9 cellular contexts compared by ENCODE assay signal in the genomic region with DNA sequence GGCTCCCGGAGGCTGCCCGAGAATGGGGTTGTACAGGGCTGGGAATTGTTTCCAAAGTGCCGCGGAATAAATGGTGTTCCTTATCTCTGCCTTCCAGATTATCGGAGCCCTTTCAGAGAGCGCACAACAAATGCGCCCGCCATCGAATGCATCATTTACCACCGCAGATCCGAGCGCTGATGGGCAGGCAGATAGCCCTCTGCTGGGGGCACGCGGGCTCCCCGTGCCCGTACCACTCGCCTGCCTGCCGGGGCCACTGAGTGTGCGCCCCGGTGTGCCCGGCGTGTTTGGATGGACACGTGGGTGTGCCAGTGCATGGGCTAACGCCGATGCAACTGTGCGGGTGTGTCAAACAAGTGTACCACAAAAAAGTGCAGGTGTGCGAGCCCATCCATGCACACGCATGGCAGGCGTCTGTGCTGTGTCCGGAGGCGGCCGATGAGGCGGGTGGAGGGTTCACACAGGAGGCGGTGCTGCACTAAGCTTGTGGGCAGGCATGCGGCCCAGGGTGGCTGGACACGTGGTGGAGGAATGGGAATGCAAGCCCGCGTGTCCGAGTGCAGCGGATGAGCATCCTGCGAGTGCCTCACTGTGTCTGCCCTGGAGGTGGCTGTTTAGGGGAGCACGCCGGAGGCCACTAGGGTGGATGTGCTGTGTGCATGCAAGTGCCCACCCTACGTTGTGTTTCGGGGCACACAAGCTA. TPM values are rescaled to one million over a fixed set of nuclear protein-coding genes. Genes with fewer than 3 reads are reported as not detected.
DNase-seq lines count a peak whose midpoint lies in the region; ATAC-seq and TF ChIP-seq lines count a peak whose summit lies in the region.
"Had no signal": no experiment of that assay in that cellular context is flagged by ENCODE, and none has a peak within 500 bp of the region (broad histone marks: within the 10 kb centered on the region; RNA-seq: fewer than 3 reads in every experiment).

No MANE protein-coding gene starts in this region.

- TF ChIP-seq POLR2A in heart left ventricle (IDR thresholded peaks at IDR 0.05): no peak

- peaks cover 23% of the 10 kb centered on the region for H3K4me1 ChIP-seq in GM23338 (ENCODE audit: insufficient read depth)
- H3K4me1 ChIP-seq in heart left ventricle: peaks cover 8 to 37% (median 23%) of the 10 kb centered on the region in 12 donors

- H3K36me3 ChIP-seq in GM23338 (ENCODE audit: insufficient read depth) (no peaks in the 10 kb centered on the region), heart left ventricle (peaks cover 0 to 7% (median 0%) of the 10 kb centered on the region in 9 donors)

- intact Hi-C loops in heart left ventricle (cut with DNase I): loop anchor here (1.0 to 10.0 kb wide), 16 partner anchors 32 to 419 kb away; no protein-coding TSS in a partner anchor

- no peaks in the 10 kb centered on the region for H3K9me2 ChIP-seq in GM23338 (ENCODE audit: insufficient read depth)

- 0 out of 2 replicates have a peak, but pooled peaks cover 3% of the 10 kb centered on the region for H3F3A ChIP-seq in GM23338 (replicated peaks; ENCODE audit: low read depth)

- H2AFZ ChIP-seq in GM23338: peak overlapping the region; percentile 74; the same call in 1 of the 2 replicates

- no peak overlapping the region for H3K27ac Mint-ChIP-seq in GM23338

- H3K9me3 ChIP-seq in heart left ventricle: no peaks in the 10 kb centered on the region

- peaks cover 23% of the 10 kb centered on the region for H3K4me1 Mint-ChIP-seq in GM23338

- H3K4me3 ChIP-seq in GM23338 (peak overlapping the region; percentile 57), heart left ventricle (peak overlapping the region in 9 of 12 donors; percentile 25 to 66 (median 58)), skeletal muscle cell (ENCODE audit: low read depth, low read length) (peak overlapping the region; percentile 56)

- peaks cover 4% of the 10 kb centered on the region; the same call in 1 of the 3 replicates for H3K36me3 Mint-ChIP-seq in GM23338 (ENCODE audit: low read depth)

- H3K27me3 Mint-ChIP-seq in GM23338 (ENCODE audit: insufficient read depth, low read depth, poor library complexity): peaks cover 75% of the 10 kb centered on the region

- TF ChIP-seq CTCF in GM23338 (conservative IDR thresholded peaks at IDR 0.05; ENCODE audit: low read depth in 2 of 2): no peak
- TF ChIP-seq CTCF in VCaP (conservative IDR thresholded peaks at IDR 0.05): no peak
- TF ChIP-seq CTCF in heart left ventricle (IDR thresholded peaks at IDR 0.05): no peak

- H3K4me3 Mint-ChIP-seq in GM23338: peak overlapping the region; percentile 67

- DNase-seq in GM23338 (ENCODE audit: low spot score) (peak; percentile 63), heart left ventricle (no peak), skeletal muscle cell (ENCODE audit: low read depth) (no peak), SHP77 (lab: John Stamatoyannopoulos, UW) (no peak)
- no peak for DNase-seq in stimulated activated naive CD4-positive, alpha-beta T cell treated with Interleukin-2 at 50 U/mL for 16 hours (lab: John Stamatoyannopoulos, UW)

- no peak overlapping the region for H3K27ac ChIP-seq in GM23338 (ENCODE audit: low read depth)
- peak overlapping the region; percentile 98 for H3K27ac ChIP-seq in VCaP
- H3K27ac ChIP-seq in heart left ventricle: no peak overlapping the region

- peak overlapping the region; percentile 83 for H3K4me2 ChIP-seq in GM23338

- no peaks in the 10 kb centered on the region for H3K79me2 ChIP-seq in GM23338 (replicated peaks; ENCODE audit: insufficient read depth)

- H3K27me3 ChIP-seq in GM23338 (ENCODE audit: insufficient read depth) (peaks cover 80% of the 10 kb centered on the region), heart left ventricle (peaks cover 11 to 74% (median 36%) of the 10 kb centered on the region in 9 donors)

- ATAC-seq in GM23338 (peak; percentile 11), heart left ventricle (peak in 3 of 4 donors; percentile 33 to 49 (median 34)), HG02759 (IDR thresholded peaks at IDR 0.05; ENCODE audit: unreplicated experiment) (no peak), HG02642 (IDR thresholded peaks at IDR 0.05; ENCODE audit: poor library complexity, unreplicated experiment) (no peak)

- 35 to 64% (median 46%) methylated on average over 33 to 45 of the region's 45 CpGs for WGBS in heart left ventricle, 4 donors

- no peaks in the 10 kb centered on the region for H3K9me3 Mint-ChIP-seq in GM23338

- H4K20me1 ChIP-seq in GM23338 (replicated peaks; ENCODE audit: insufficient read depth): peaks cover 9% of the 10 kb centered on the region; the same call in 1 of the 2 replicates

TF ChIP-seq in GM23338, 12 proteins besides CTCF, POLR2A, EP300 and RAD21 (continues in another document):
- TF ChIP-seq, protein P1, sequence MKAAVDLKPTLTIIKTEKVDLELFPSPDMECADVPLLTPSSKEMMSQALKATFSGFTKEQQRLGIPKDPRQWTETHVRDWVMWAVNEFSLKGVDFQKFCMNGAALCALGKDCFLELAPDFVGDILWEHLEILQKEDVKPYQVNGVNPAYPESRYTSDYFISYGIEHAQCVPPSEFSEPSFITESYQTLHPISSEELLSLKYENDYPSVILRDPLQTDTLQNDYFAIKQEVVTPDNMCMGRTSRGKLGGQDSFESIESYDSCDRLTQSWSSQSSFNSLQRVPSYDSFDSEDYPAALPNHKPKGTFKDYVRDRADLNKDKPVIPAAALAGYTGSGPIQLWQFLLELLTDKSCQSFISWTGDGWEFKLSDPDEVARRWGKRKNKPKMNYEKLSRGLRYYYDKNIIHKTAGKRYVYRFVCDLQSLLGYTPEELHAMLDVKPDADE (IDR thresholded peaks at IDR 0.05): no peak
- peak; percentile 21 for TF ChIP-seq EZH2phosphoT487 (IDR thresholded peaks at IDR 0.05; ENCODE audit: unreplicated experiment)
- no peak for TF ChIP-seq ZNF331 (CRISPR knock-in tag; IDR thresholded peaks at IDR 0.05; ENCODE audit: low read depth)
- no peak for TF ChIP-seq JUNB (IDR thresholded peaks at IDR 0.05; ENCODE audit: unreplicated experiment)
- TF ChIP-seq STAT1 (IDR thresholded peaks at IDR 0.05; ENCODE audit: unreplicated experiment): no peak
- TF ChIP-seq, protein P2, sequence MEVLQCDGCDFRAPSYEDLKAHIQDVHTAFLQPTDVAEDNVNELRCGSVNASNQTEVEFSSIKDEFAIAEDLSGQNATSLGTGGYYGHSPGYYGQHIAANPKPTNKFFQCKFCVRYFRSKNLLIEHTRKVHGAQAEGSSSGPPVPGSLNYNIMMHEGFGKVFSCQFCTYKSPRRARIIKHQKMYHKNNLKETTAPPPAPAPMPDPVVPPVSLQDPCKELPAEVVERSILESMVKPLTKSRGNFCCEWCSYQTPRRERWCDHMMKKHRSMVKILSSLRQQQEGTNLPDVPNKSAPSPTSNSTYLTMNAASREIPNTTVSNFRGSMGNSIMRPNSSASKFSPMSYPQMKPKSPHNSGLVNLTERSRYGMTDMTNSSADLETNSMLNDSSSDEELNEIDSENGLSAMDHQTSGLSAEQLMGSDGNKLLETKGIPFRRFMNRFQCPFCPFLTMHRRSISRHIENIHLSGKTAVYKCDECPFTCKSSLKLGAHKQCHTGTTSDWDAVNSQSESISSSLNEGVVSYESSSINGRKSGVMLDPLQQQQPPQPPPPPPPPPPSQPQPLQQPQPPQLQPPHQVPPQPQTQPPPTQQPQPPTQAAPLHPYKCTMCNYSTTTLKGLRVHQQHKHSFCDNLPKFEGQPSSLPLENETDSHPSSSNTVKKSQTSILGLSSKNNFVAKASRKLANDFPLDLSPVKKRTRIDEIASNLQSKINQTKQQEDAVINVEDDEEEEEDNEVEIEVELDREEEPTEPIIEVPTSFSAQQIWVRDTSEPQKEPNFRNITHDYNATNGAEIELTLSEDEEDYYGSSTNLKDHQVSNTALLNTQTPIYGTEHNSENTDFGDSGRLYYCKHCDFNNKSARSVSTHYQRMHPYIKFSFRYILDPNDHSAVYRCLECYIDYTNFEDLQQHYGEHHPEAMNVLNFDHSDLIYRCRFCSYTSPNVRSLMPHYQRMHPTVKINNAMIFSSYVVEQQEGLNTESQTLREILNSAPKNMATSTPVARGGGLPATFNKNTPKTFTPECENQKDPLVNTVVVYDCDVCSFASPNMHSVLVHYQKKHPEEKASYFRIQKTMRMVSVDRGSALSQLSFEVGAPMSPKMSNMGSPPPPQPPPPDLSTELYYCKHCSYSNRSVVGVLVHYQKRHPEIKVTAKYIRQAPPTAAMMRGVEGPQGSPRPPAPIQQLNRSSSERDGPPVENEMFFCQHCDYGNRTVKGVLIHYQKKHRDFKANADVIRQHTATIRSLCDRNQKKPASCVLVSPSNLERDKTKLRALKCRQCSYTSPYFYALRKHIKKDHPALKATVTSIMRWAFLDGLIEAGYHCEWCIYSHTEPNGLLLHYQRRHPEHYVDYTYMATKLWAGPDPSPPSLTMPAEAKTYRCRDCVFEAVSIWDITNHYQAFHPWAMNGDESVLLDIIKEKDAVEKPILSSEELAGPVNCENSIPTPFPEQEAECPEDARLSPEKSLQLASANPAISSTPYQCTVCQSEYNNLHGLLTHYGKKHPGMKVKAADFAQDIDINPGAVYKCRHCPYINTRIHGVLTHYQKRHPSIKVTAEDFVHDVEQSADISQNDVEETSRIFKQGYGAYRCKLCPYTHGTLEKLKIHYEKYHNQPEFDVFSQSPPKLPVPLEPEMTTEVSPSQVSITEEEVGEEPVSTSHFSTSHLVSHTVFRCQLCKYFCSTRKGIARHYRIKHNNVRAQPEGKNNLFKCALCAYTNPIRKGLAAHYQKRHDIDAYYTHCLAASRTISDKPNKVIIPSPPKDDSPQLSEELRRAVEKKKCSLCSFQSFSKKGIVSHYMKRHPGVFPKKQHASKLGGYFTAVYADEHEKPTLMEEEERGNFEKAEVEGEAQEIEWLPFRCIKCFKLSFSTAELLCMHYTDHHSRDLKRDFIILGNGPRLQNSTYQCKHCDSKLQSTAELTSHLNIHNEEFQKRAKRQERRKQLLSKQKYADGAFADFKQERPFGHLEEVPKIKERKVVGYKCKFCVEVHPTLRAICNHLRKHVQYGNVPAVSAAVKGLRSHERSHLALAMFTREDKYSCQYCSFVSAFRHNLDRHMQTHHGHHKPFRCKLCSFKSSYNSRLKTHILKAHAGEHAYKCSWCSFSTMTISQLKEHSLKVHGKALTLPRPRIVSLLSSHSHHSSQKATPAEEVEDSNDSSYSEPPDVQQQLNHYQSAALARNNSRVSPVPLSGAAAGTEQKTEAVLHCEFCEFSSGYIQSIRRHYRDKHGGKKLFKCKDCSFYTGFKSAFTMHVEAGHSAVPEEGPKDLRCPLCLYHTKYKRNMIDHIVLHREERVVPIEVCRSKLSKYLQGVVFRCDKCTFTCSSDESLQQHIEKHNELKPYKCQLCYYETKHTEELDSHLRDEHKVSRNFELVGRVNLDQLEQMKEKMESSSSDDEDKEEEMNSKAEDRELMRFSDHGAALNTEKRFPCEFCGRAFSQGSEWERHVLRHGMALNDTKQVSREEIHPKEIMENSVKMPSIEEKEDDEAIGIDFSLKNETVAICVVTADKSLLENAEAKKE (CRISPR knock-in tag; IDR thresholded peaks at IDR 0.05): no peak
- no peak for TF ChIP-seq POLR2AphosphoS5 (IDR thresholded peaks at IDR 0.05; ENCODE audit: low read depth)

RNA-seq across cellular contexts. Expression of a gene that starts 3.8 kb away (rescaled TPM):
- 0.12 and 0.83 TPM in 2 replicates for total RNA-seq in GM23338 (2014; rRNA removed; shearing (Covaris generic))
- polyA plus RNA-seq in GM23338 (2016; fragmentation: Nextera tagmentation; extraction: Ambion mirVana): 0.37 and 0.52 TPM in 2 replicates
- 10 to 100 TPM in 7 of 9 donors, 1 to 10 TPM in 2; 6.0 to 30.7 (median 12.3) TPM for total RNA-seq in heart left ventricle
- 10 to 100 TPM; 16.8 to 18.2 TPM for polyA plus RNA-seq in heart left ventricle

RNA-seq across cellular contexts. Expression of a gene that starts 30.1 kb away (rescaled TPM):
- total RNA-seq in GM23338 (2014; rRNA removed; shearing (Covaris generic)): not detected in 2 replicates
- not detected in 2 replicates for polyA plus RNA-seq in GM23338 (2016; fragmentation: Nextera tagmentation; extraction: Ambion mirVana)
- total RNA-seq in heart left ventricle: not detected
- polyA plus RNA-seq in heart left ventricle: not detected
- total RNA-seq: liver had no signal
- polyA plus RNA-seq: liver had no signal

Comparison
In these comparisons a context has a peak if more than half of its experiments do, and no peak if none do; other contexts are left out.
1. ATAC-seq: peak in GM23338 (single experiment) and heart left ventricle (3 of 4); none in HG02759 (single experiment) and HG02642 (single experiment).
2. Peak in every context shown above with its lines, with median percentiles within 50 percentile points of each other: H3K4me3 ChIP-seq.